8 cellular contexts compared by ENCODE assay signal in the genomic region with DNA sequence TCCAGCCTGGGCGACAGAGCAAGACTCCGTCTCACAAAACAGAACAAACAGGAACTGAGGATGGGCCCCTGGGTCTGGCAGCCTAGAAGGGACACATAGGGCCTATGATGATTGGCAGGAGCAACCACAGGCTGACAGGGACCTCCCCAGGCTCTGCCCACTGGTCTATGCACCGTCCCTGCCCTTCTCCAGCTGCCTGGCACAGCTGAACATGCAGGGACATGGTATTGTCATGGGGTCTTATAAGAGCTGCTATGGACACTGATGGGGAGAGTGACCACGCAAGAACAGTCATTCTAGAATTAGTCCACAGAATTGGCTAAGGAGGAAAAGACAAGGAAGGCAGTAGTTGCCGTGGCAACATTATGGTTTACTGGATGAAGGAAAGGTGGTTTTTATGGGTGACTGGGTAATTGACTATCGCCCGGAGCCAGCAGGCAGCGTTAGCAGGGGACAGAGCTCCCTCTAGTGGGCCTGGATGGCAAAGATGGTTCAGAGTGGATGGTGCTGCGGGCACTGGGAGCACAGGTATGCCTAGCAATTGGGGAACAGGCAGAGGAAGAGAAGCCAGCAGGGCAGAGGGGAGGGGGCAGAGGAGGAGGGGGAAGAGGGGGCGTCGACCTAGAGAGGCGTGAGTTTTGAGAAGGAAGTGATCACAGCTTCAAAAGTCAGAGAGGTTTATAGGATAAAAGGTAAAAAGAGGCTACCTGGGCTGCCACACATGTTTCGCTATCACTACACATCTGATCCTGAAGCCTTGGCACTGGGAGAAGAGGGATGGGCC. TPM values are rescaled to one million over a fixed set of nuclear protein-coding genes. Genes with fewer than 3 reads are reported as not detected.
DNase-seq lines count a peak whose midpoint lies in the region; ATAC-seq, FAIRE-seq and TF ChIP-seq lines count a peak whose summit lies in the region.

No MANE protein-coding gene starts in this region.

- H3K27me3 ChIP-seq in HepG2 (ENCODE audit: control insufficient read depth in 1 of 2, insufficient read depth in 2 of 2, low read length in 2 of 2) = 0 out of 5 replicates have a peak, but pooled peaks cover 0 to 3% of the 10 kb centered on the region in 2 experiments

- CTCF ChIA-PET in HepG2 (lab: Yijun Ruan, JAX; ENCODE audit: low intra/inter-chr PET ratio, low total read pairs) = interaction anchor here (0.7 to 1.5 kb wide), 5 partner anchors 61 to 183 kb away, joined by 3 to 6 read pairs (median 4); a partner anchor contains a TSS

- in situ Hi-C loops in HepG2 (cut with HindIII; ENCODE audit: extremely low pct_ligation_motif_present, low pct_unique_long_range_greater_than_20kb) = no loop called here

- no peaks in the 10 kb centered on the region for H3K79me2 ChIP-seq in HepG2 (ENCODE audit: insufficient read depth, low read length)

- H4K20me1 ChIP-seq in HepG2 (ENCODE audit: insufficient read depth, low read length) = no peaks in the 10 kb centered on the region

- TF ChIP-seq EP300 in HepG2 (IDR thresholded peaks at IDR 0.05; ENCODE audit: low read depth in 2 of 2, low read length in 2 of 2) (no peak), HepG2 (CRISPR knock-in tag; IDR thresholded peaks at IDR 0.05; ENCODE audit: borderline replicate concordance) (no peak)

- peak; percentile 88 for ATAC-seq in HG03280 (IDR thresholded peaks at IDR 0.05; ENCODE audit: unreplicated experiment)
- ATAC-seq in HepG2 = peak; percentile 99

- peaks cover 16% of the 10 kb centered on the region for H3K4me1 ChIP-seq in HepG2 (ENCODE audit: insufficient read depth, low read length)

- no peak overlapping the region for H3K9ac ChIP-seq in HepG2 (ENCODE audit: insufficient read depth, low read depth, low read length)

- no TSS peak for BruUV-seq in HepG2 (replicated peaks; lab: Mats Ljungman, UMichigan)

- H2AFZ ChIP-seq in HepG2 (ENCODE audit: low read length) = no peak overlapping the region

- peak; percentile 94 for TF ChIP-seq CTCF in HepG2 (CRISPR knock-in tag; IDR thresholded peaks at IDR 0.05)

- TF ChIP-seq RAD21 in HepG2 (CRISPR knock-in tag; IDR thresholded peaks at IDR 0.05) = peak; percentile 78

- POLR2A ChIA-PET in HepG2 (lab: Yijun Ruan, JAX) = interaction anchor here (1.5 kb wide), 1 partner anchor 45 kb away, joined by 6 read pairs; no protein-coding TSS in a partner anchor

- FAIRE-seq in A204.1 (lab: Jason Lieb, UNC) = peak; percentile 32
- FAIRE-seq in GM18507 (lab: Jason Lieb, UNC) = peak; percentile 83
- peak; percentile 39 for FAIRE-seq in HepG2 (lab: Jason Lieb, UNC)

- H3K9me3 ChIP-seq in HepG2 (ENCODE audit: low read length) = no peaks in the 10 kb centered on the region

- no peak overlapping the region for H3K4me3 ChIP-seq in HepG2 (replicated peaks in 1 of 3; ENCODE audit: insufficient read depth in 1 of 3, low read depth in 2 of 3, low read length in 3 of 3)

- no peak overlapping the region for H3K27ac ChIP-seq in HepG2 (ENCODE audit: extremely low read length, insufficient read depth, low read length)

- peak overlapping the region; percentile 4; the same call in 1 of the 2 replicates for H3K4me2 ChIP-seq in HepG2 (ENCODE audit: low read depth, low read length)

- intact Hi-C loops in HepG2 (cut with micrococcal nuclease; ENCODE audit: unreplicated experiment) = loop anchor here (2.0 to 5.0 kb wide), 2 partner anchors 111 to 180 kb away; a partner anchor contains a TSS

- DNase-seq in GM18507 (ENCODE audit: extremely low spot score, insufficient read length, low read depth) = peak; percentile 70
- DNase-seq in NCI-H460 (ENCODE audit: extremely low read depth, low read depth) = peak; percentile 73
- peak; percentile 71 for DNase-seq in activated CD4-positive, CD25-positive, alpha-beta regulatory T cell treated with anti-CD3 and anti-CD28 coated beads, Interleukin-2, amount 50 U/mL, for 16 hours (ENCODE audit: low read depth, low spot score)
- peak; percentile 71 for DNase-seq in central memory CD4-positive, alpha-beta T cell
- DNase-seq in HepG2 (ENCODE audit: low spot score) = peak; percentile 48
- DNase-seq in stimulated activated CD4-positive, alpha-beta T cell treated with anti-CD3 and anti-CD28 coated beads, TNF-alpha, amount 100 ng/mL, for 4 hours (ENCODE audit: low read depth in 3 of 3) = peak; percentile 65 to 76 (median 75)

- no peaks in the 10 kb centered on the region for H3K36me3 ChIP-seq in HepG2 (replicated peaks in 1 of 2; ENCODE audit: control insufficient read depth in 1 of 2, insufficient read depth in 2 of 2, low read length in 2 of 2)

- 16% methylated on average over 12 of the region's 13 CpGs for WGBS in HepG2 (ENCODE audit: low lambda C conversion rate)

- no peak for TF ChIP-seq POLR2A in HepG2 (IDR thresholded peaks at IDR 0.05; ENCODE audit: insufficient read depth in 1 of 2, low read depth in 2 of 2, low read length in 2 of 2)

RNA-seq across cellular contexts. Expression of a gene that starts 7.8 kb away (rescaled TPM):
- 9.8 and 12.9 TPM in 2 replicates for total RNA-seq in NCI-H460 (2014; rRNA removed; shearing (Covaris generic))
- 20.2 and 28.5 TPM in 2 replicates for polyA plus RNA-seq in NCI-H460 (2014; cell fraction: nucleus; rRNA removed)
- 7.1 and 8.1 TPM in 2 replicates for total RNA-seq in HepG2 (2016; rRNA removed; fragmentation: Illumina TruSeq; extraction: Trizol)
- total RNA-seq in HepG2 (2016; cell fraction: cytosol; rRNA removed; fragmentation: Illumina TruSeq; extraction: Trizol; ENCODE audit: low read depth) = 0.51 and 0.88 TPM in 2 replicates
- total RNA-seq in HepG2 (2016; cell fraction: insoluble cytoplasmic fraction; rRNA removed; fragmentation: Illumina TruSeq; extraction: Trizol) = 7.1 and 7.5 TPM in 2 replicates
- total RNA-seq in HepG2 (2016; cell fraction: membrane; rRNA removed; fragmentation: Illumina TruSeq; extraction: Trizol) = 2.1 and 2.7 TPM in 2 replicates
- total RNA-seq in HepG2 (2016; cell fraction: nucleus; rRNA removed; fragmentation: Illumina TruSeq; extraction: Trizol) = 5.7 and 8.6 TPM in 2 replicates
- 3.0 and 3.2 TPM in 2 replicates for polyA plus RNA-seq in HepG2 (2011; rRNA removed)
- polyA plus RNA-seq in HepG2 (2011; cell fraction: cytosol; rRNA removed) = 1.3 and 1.8 TPM in 2 replicates
- polyA plus RNA-seq in HepG2 (2011; cell fraction: nucleus; rRNA removed) = 10.1 and 11.0 TPM in 2 replicates
- 9.5 and 9.7 TPM in 2 replicates for polyA plus RNA-seq in HepG2 (2012)
- polyA plus RNA-seq in HepG2 (2016; cell fraction: cytosol; fragmentation: Illumina TruSeq; extraction: Trizol; ENCODE audit: low read depth) = 0.27 and 0.32 TPM in 2 replicates
- polyA plus RNA-seq in HepG2 (2016; cell fraction: insoluble cytoplasmic fraction; fragmentation: Illumina TruSeq; extraction: Trizol; ENCODE audit: low read depth) = 2.6 and 3.8 TPM in 2 replicates
- polyA plus RNA-seq in HepG2 (2016; cell fraction: membrane; fragmentation: Illumina TruSeq; extraction: Trizol; ENCODE audit: low read depth) = 0.63 and 0.71 TPM in 2 replicates
- polyA plus RNA-seq in HepG2 (2016; cell fraction: nucleus; fragmentation: Illumina TruSeq; extraction: Trizol; ENCODE audit: insufficient read depth, low read depth) = 10.0 and 15.0 TPM in 2 replicates
- 14.7 and 16.6 TPM in 2 replicates for polyA minus RNA-seq in HepG2 (2011; rRNA and poly(A)+ RNA removed; ENCODE audit: low replicate concordance)
- 3.3 and 5.4 TPM in 2 replicates for polyA minus RNA-seq in HepG2 (2011; cell fraction: cytosol; rRNA and poly(A)+ RNA removed)
- 8.6 and 9.3 TPM in 2 replicates for polyA minus RNA-seq in HepG2 (2011; cell fraction: nucleus; rRNA and poly(A)+ RNA removed)

RNA-seq across cellular contexts. Expression of a gene that starts 49.4 kb away (rescaled TPM):
- 11.9 and 12.3 TPM in 2 replicates for total RNA-seq in NCI-H460 (2014; rRNA removed; shearing (Covaris generic))
- 4.2 and 6.7 TPM in 2 replicates for polyA plus RNA-seq in NCI-H460 (2014; cell fraction: nucleus; rRNA removed)
- 9.2 and 21.2 TPM in 2 replicates for total RNA-seq in HepG2 (2016; rRNA removed; fragmentation: Illumina TruSeq; extraction: Trizol)
- 3.3 and 3.6 TPM in 2 replicates for total RNA-seq in HepG2 (2016; cell fraction: cytosol; rRNA removed; fragmentation: Illumina TruSeq; extraction: Trizol; ENCODE audit: low read depth)
- 8.0 and 21.0 TPM in 2 replicates for total RNA-seq in HepG2 (2016; cell fraction: insoluble cytoplasmic fraction; rRNA removed; fragmentation: Illumina TruSeq; extraction: Trizol)
- 8.0 and 9.1 TPM in 2 replicates for total RNA-seq in HepG2 (2016; cell fraction: membrane; rRNA removed; fragmentation: Illumina TruSeq; extraction: Trizol)
- total RNA-seq in HepG2 (2016; cell fraction: nucleus; rRNA removed; fragmentation: Illumina TruSeq; extraction: Trizol) = 18.0 and 20.9 TPM in 2 replicates
- 1,576 and 2,365 TPM in 2 replicates for polyA plus RNA-seq in HepG2 (2011; rRNA removed)
- polyA plus RNA-seq in HepG2 (2011; cell fraction: cytosol; rRNA removed) = 1,491 and 1,809 TPM in 2 replicates
- 562 and 817 TPM in 2 replicates for polyA plus RNA-seq in HepG2 (2011; cell fraction: nucleus; rRNA removed)
- 545 and 706 TPM in 2 replicates for polyA plus RNA-seq in HepG2 (2012)
- polyA plus RNA-seq in HepG2 (2016; cell fraction: cytosol; fragmentation: Illumina TruSeq; extraction: Trizol; ENCODE audit: low read depth) = 3.7 and 4.4 TPM in 2 replicates
- 9.1 and 11.4 TPM in 2 replicates for polyA plus RNA-seq in HepG2 (2016; cell fraction: insoluble cytoplasmic fraction; fragmentation: Illumina TruSeq; extraction: Trizol; ENCODE audit: low read depth)
- 6.1 and 6.8 TPM in 2 replicates for polyA plus RNA-seq in HepG2 (2016; cell fraction: membrane; fragmentation: Illumina TruSeq; extraction: Trizol; ENCODE audit: low read depth)
- polyA plus RNA-seq in HepG2 (2016; cell fraction: nucleus; fragmentation: Illumina TruSeq; extraction: Trizol; ENCODE audit: insufficient read depth, low read depth) = 38.3 and 38.7 TPM in 2 replicates
- polyA minus RNA-seq in HepG2 (2011; rRNA and poly(A)+ RNA removed; ENCODE audit: low replicate concordance) = 6.3 and 1,949 TPM in 2 replicates
- 904 and 1,305 TPM in 2 replicates for polyA minus RNA-seq in HepG2 (2011; cell fraction: cytosol; rRNA and poly(A)+ RNA removed)
- 242 and 430 TPM in 2 replicates for polyA minus RNA-seq in HepG2 (2011; cell fraction: nucleus; rRNA and poly(A)+ RNA removed)

RNA-seq across cellular contexts. Expression of a gene that starts 57.6 kb away (rescaled TPM):
- total RNA-seq in NCI-H460 (2014; rRNA removed; shearing (Covaris generic)) = not detected in 2 replicates
- polyA plus RNA-seq in NCI-H460 (2014; cell fraction: nucleus; rRNA removed) = not detected in 2 replicates
- not detected in 2 replicates for total RNA-seq in HepG2 (2016; rRNA removed; fragmentation: Illumina TruSeq; extraction: Trizol)
- total RNA-seq in HepG2 (2016; cell fraction: cytosol; rRNA removed; fragmentation: Illumina TruSeq; extraction: Trizol; ENCODE audit: low read depth) = not detected in 2 replicates
- not detected in 2 replicates for total RNA-seq in HepG2 (2016; cell fraction: insoluble cytoplasmic fraction; rRNA removed; fragmentation: Illumina TruSeq; extraction: Trizol)
- not detected in 2 replicates for total RNA-seq in HepG2 (2016; cell fraction: membrane; rRNA removed; fragmentation: Illumina TruSeq; extraction: Trizol)
- total RNA-seq in HepG2 (2016; cell fraction: nucleus; rRNA removed; fragmentation: Illumina TruSeq; extraction: Trizol) = not detected in 2 replicates
- polyA plus RNA-seq in HepG2 (2011; rRNA removed) = 0.01 TPM in 1 of 2 replicates, not detected in the other
- polyA plus RNA-seq in HepG2 (2011; cell fraction: cytosol; rRNA removed) = under 0.01 TPM in 1 of 2 replicates, not detected in the other
- 0.02 TPM in 1 of 2 replicates, not detected in the other for polyA plus RNA-seq in HepG2 (2011; cell fraction: nucleus; rRNA removed)
- not detected in 2 replicates for polyA plus RNA-seq in HepG2 (2012)
- polyA plus RNA-seq in HepG2 (2016; cell fraction: cytosol; fragmentation: Illumina TruSeq; extraction: Trizol; ENCODE audit: low read depth) = not detected in 2 replicates
- not detected in 2 replicates for polyA plus RNA-seq in HepG2 (2016; cell fraction: insoluble cytoplasmic fraction; fragmentation: Illumina TruSeq; extraction: Trizol; ENCODE audit: low read depth)
- not detected in 2 replicates for polyA plus RNA-seq in HepG2 (2016; cell fraction: membrane; fragmentation: Illumina TruSeq; extraction: Trizol; ENCODE audit: low read depth)
- polyA plus RNA-seq in HepG2 (2016; cell fraction: nucleus; fragmentation: Illumina TruSeq; extraction: Trizol; ENCODE audit: insufficient read depth, low read depth) = not detected in 2 replicates
- polyA minus RNA-seq in HepG2 (2011; rRNA and poly(A)+ RNA removed; ENCODE audit: low replicate concordance) = 0.09 TPM in 1 of 2 replicates, not detected in the other
- polyA minus RNA-seq in HepG2 (2011; cell fraction: cytosol; rRNA and poly(A)+ RNA removed) = not detected in 2 replicates
- polyA minus RNA-seq in HepG2 (2011; cell fraction: nucleus; rRNA and poly(A)+ RNA removed) = not detected in 2 replicates
